Comparison of ENCODE assay signal across 8 cellular contexts in the genomic region with DNA sequence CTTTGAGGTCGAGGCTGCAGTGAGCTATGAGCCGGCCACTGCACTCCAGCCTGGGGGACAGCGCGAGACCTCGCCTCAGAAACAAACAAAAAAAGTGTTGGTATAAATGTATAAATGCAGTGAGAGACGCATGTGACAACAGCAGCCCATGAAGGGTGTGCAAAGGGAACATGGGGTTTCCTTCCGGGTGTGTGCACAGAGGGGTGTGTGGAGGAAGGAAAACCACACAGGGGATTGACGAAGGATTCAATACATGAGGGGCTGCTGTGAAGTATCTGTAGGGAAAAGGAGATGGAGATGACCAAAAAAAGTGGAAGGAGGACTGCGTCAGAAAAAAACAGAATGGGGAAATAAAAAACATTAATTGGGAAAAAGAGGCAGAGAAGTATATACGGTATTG. TPM values are rescaled to one million over a fixed set of nuclear protein-coding genes. Genes with fewer than 3 reads are reported as not detected.
DNase-seq lines count a peak whose midpoint lies in the region; ATAC-seq and TF ChIP-seq lines count a peak whose summit lies in the region.

No MANE protein-coding gene starts in this region.

- no peak for ATAC-seq in naive thymus-derived CD4-positive, alpha-beta T cell
- ATAC-seq in GM21723 (IDR thresholded peaks at IDR 0.05; ENCODE audit: unreplicated experiment): no peak
- no peak for ATAC-seq in HG03196 (IDR thresholded peaks at IDR 0.05; ENCODE audit: unreplicated experiment)

- no peak overlapping the region for H3K27ac ChIP-seq in KMS-11
- H3K27ac ChIP-seq in naive thymus-derived CD4-positive, alpha-beta T cell (ENCODE audit: low read depth, low read length): peak overlapping the region; percentile 76

- H4K20me1 ChIP-seq in KMS-11 (ENCODE audit: insufficient read depth): no peaks in the 10 kb centered on the region

- POLR2A ChIA-PET in BJ (lab: Charles Lee): no interaction called here
- POLR2A ChIA-PET in naive thymus-derived CD4-positive, alpha-beta T cell (lab: Charles Lee): interaction anchor here (0.6 kb wide), 1 partner anchor 35 kb away, joined by 3 read pairs; no protein-coding TSS in a partner anchor

- H3K4me1 ChIP-seq in KMS-11 (ENCODE audit: low read depth, poor library complexity, severe bottlenecking): peaks cover 12% of the 10 kb centered on the region
- peaks cover 9 to 10% of the 10 kb centered on the region in 2 donors for H3K4me1 ChIP-seq in naive thymus-derived CD4-positive, alpha-beta T cell (ENCODE audit: control insufficient read depth in 2 of 2, insufficient read depth in 2 of 2, low read length in 2 of 2)

- peaks cover 3 to 23% (median 10%) of the 10 kb centered on the region in 5 donors for H3K36me3 Mint-ChIP-seq in naive thymus-derived CD4-positive, alpha-beta T cell

- H3K27ac Mint-ChIP-seq in naive thymus-derived CD4-positive, alpha-beta T cell: peak overlapping the region; percentile 11 to 95 (median 79)

- no peak overlapping the region for H2AFZ ChIP-seq in KMS-11 (ENCODE audit: low read depth)

- intact Hi-C loops in naive thymus-derived CD4-positive, alpha-beta T cell (cut with micrococcal nuclease): loop anchor here in 1 of 2 donors (2.0 to 5.0 kb wide), 3 partner anchors 20 to 276 kb away; partner anchors contain the start of gene RNU5B-1

- H3K4me2 ChIP-seq in KMS-11: peak overlapping the region; percentile 97

- H3K4me1 Mint-ChIP-seq in naive thymus-derived CD4-positive, alpha-beta T cell: peaks cover 13 to 40% (median 28%) of the 10 kb centered on the region in 7 donors

- no peaks in the 10 kb centered on the region for H3K9me3 ChIP-seq in naive thymus-derived CD4-positive, alpha-beta T cell (ENCODE audit: control insufficient read depth in 2 of 3, low read length in 3 of 3)

- TF ChIP-seq CTCF in BJ (IDR thresholded peaks at IDR 0.05; ENCODE audit: insufficient read depth, low read depth, low read length): no peak
- no peak for TF ChIP-seq CTCF in KMS-11 (conservative IDR thresholded peaks at IDR 0.05; ENCODE audit: low read depth, low read length)
- TF ChIP-seq CTCF in choroid plexus epithelial cell (conservative IDR thresholded peaks at IDR 0.05; ENCODE audit: low read depth, low read length): no peak

- H3K27me3 ChIP-seq in BJ (ENCODE audit: control insufficient read depth, insufficient read depth, low read length): peaks cover 3% of the 10 kb centered on the region; the same call in 1 of the 2 replicates
- no peaks in the 10 kb centered on the region for H3K27me3 ChIP-seq in KMS-11 (ENCODE audit: insufficient read depth, low read depth)
- no peaks in the 10 kb centered on the region for H3K27me3 ChIP-seq in naive thymus-derived CD4-positive, alpha-beta T cell (ENCODE audit: control insufficient read depth in 2 of 2, insufficient read depth in 2 of 2, low read length in 2 of 2)

- H3K4me3 ChIP-seq in BJ (ENCODE audit: low read depth, low read length) (peak overlapping the region; percentile 91), KMS-11 (IDR thresholded peaks at IDR 0.05; ENCODE audit: insufficient read depth, low read depth, low read length) (no peak overlapping the region), choroid plexus epithelial cell (ENCODE audit: low read depth, low read length) (peak overlapping the region; percentile 86)
- H3K4me3 ChIP-seq in naive thymus-derived CD4-positive, alpha-beta T cell (ENCODE audit: low read length): peak overlapping the region; percentile 90

- H3K79me2 ChIP-seq in KMS-11 (ENCODE audit: insufficient read depth, low read depth): no peaks in the 10 kb centered on the region; the same call in 1 of the 2 replicates

- H3K36me3 ChIP-seq in BJ (ENCODE audit: control insufficient read depth, insufficient read depth, low read length) (peaks cover 8% of the 10 kb centered on the region), KMS-11 (ENCODE audit: insufficient read depth) (no peaks in the 10 kb centered on the region; the same call in 1 of the 2 replicates)
- H3K36me3 ChIP-seq in naive thymus-derived CD4-positive, alpha-beta T cell (ENCODE audit: control insufficient read depth in 2 of 3, insufficient read depth in 3 of 3, low read length in 3 of 3): peaks cover 0 to 30% (median 4%) of the 10 kb centered on the region in 3 experiments

- no peak overlapping the region for H3K9ac ChIP-seq in KMS-11

- CTCF ChIA-PET in BJ (lab: Yijun Ruan, JAX): no interaction called here
- CTCF ChIA-PET in naive thymus-derived CD4-positive, alpha-beta T cell (lab: Charles Lee): no interaction called here

- H3K9me3 Mint-ChIP-seq in naive thymus-derived CD4-positive, alpha-beta T cell: no peaks in the 10 kb centered on the region

- DNase-seq in BJ (ENCODE audit: low read depth) (no peak), choroid plexus epithelial cell (ENCODE audit: low read depth) (no peak), COR-L47 (lab: John Stamatoyannopoulos, UW) (no peak), NK-92 (lab: John Stamatoyannopoulos, UW; ENCODE audit: unreplicated experiment) (no peak)
- DNase-seq in naive thymus-derived CD4-positive, alpha-beta T cell: peak in 2 of 9 donors; percentile 18 to 22

- H3K27me3 Mint-ChIP-seq in naive thymus-derived CD4-positive, alpha-beta T cell: peaks cover 4 to 28% (median 10%) of the 10 kb centered on the region in 5 donors

- peak overlapping the region; percentile 83 to 98 (median 93) for H3K4me3 Mint-ChIP-seq in naive thymus-derived CD4-positive, alpha-beta T cell

RNA-seq across cellular contexts. Expression of gene MTFMT, which starts 1.1 kb away (rescaled TPM):
- 6.4 and 9.6 TPM in 2 replicates for polyA plus RNA-seq in BJ (2011; rRNA removed)
- polyA minus RNA-seq in BJ (2011; rRNA and poly(A)+ RNA removed): 2.9 and 3.2 TPM in 2 replicates
- total RNA-seq in naive thymus-derived CD4-positive, alpha-beta T cell: 10 to 100 TPM in 4 of 5 experiments, 1 to 10 TPM in 1; 7.1 to 24.8 (median 12.7) TPM
- 10 to 100 TPM; 19.7 to 21.5 TPM for polyA plus RNA-seq in naive thymus-derived CD4-positive, alpha-beta T cell

RNA-seq across cellular contexts. Expression of gene SLC51B, which starts 16.8 kb away (rescaled TPM):
- polyA plus RNA-seq in BJ (2011; rRNA removed): not detected in 2 replicates
- not detected in 2 replicates for polyA minus RNA-seq in BJ (2011; rRNA and poly(A)+ RNA removed)
- not detected for total RNA-seq in naive thymus-derived CD4-positive, alpha-beta T cell
- polyA plus RNA-seq in naive thymus-derived CD4-positive, alpha-beta T cell: not detected

RNA-seq across cellular contexts. Expression of gene SPG21, which starts 38.6 kb away (rescaled TPM):
- polyA plus RNA-seq in BJ (2011; rRNA removed): 54.7 and 59.9 TPM in 2 replicates
- polyA minus RNA-seq in BJ (2011; rRNA and poly(A)+ RNA removed): 34.5 TPM in 2 replicates
- 10 to 100 TPM; 42.5 to 72.3 (median 60.0) TPM for total RNA-seq in naive thymus-derived CD4-positive, alpha-beta T cell
- polyA plus RNA-seq in naive thymus-derived CD4-positive, alpha-beta T cell: 100 to 1,000 TPM; 123 to 140 TPM

RNA-seq across cellular contexts. Expression of gene RASL12, which starts 39.5 kb away (rescaled TPM):
- polyA plus RNA-seq in BJ (2011; rRNA removed): 0.12 and 0.16 TPM in 2 replicates
- polyA minus RNA-seq in BJ (2011; rRNA and poly(A)+ RNA removed): not detected in 2 replicates
- not detected for total RNA-seq in naive thymus-derived CD4-positive, alpha-beta T cell
- not detected for polyA plus RNA-seq in naive thymus-derived CD4-positive, alpha-beta T cell

RNA-seq across cellular contexts. Expression of gene KBTBD13, which starts 48.2 kb away (rescaled TPM):
- not detected in 2 replicates for polyA plus RNA-seq in BJ (2011; rRNA removed)
- not detected in 2 replicates for polyA minus RNA-seq in BJ (2011; rRNA and poly(A)+ RNA removed)
- total RNA-seq in naive thymus-derived CD4-positive, alpha-beta T cell: not detected
- polyA plus RNA-seq in naive thymus-derived CD4-positive, alpha-beta T cell: not detected
